ENCODE assay signal across 20 cellular contexts in genomic region chr6:97822632-97823031, GRCh38.
"Had no signal": no experiment of that assay in that cellular context is flagged by ENCODE, and none has a peak within 500 bp of the region (broad histone marks: within the 10 kb centered on the region; RNA-seq: fewer than 3 reads in every experiment).

No MANE protein-coding gene starts in this region.

- H3K9ac ChIP-seq: KMS-11 had no signal

- DNase-seq: Kasumi-1, MM.1S, NCI-H1092 treated with DMSO at 0.1 percent for 48 hours, NCI-H1436, NCI-H187, NCI-H2029, NCI-H2081 treated with DMSO at 0.1 percent for 48 hours, NCI-H2171, NCI-H226, NCI-H510A, NCI-H524 treated with DMSO at 0.1 percent for 48 hours, NCI-H774, Right ventricle myocardium superior, RPMI8226, SIG-M5 had no signal

- H3K4me2 ChIP-seq: KMS-11 had no signal

- H3K4me3 ChIP-seq: SJSA1, SK-N-MC had no signal

- H3K36me3 ChIP-seq: SJSA1 had no signal

- H3K27me3 ChIP-seq: SJSA1 had no signal

- FAIRE-seq: HTR-8/SVneo, RCC 7860 had no signal

- H3K27ac ChIP-seq: KMS-11, SJSA1, SK-N-MC had no signal

- H3K4me1 ChIP-seq: SJSA1 had no signal

- H3K9me3 ChIP-seq: SJSA1 had no signal
